14 cellular contexts compared by ENCODE assay signal in genomic region chr17:35297666-35298065, GRCh38.
"Had no signal": no experiment of that assay in that cellular context is flagged by ENCODE, and none has a peak within 500 bp of the region (broad histone marks: within the 10 kb centered on the region; RNA-seq: fewer than 3 reads in every experiment).

No MANE protein-coding gene starts in this region.

- H3K4me1 ChIP-seq: gastrocnemius medialis, heart right ventricle had no signal

- H3K4me2 ChIP-seq: smooth muscle cell had no signal

- ATAC-seq: gastrocnemius medialis, heart right ventricle, pancreas, right cardiac atrium had no signal

- DNase-seq: erythroblast; gastrocnemius medialis; heart right ventricle; hypothalamus; kidney glomerular epithelial cell; mesendoderm; naive B cell; occipital lobe; pancreas; right cardiac atrium; stimulated activated CD4-positive, alpha-beta T cell treated with anti-CD3 and anti-CD28 coated beads, Interleukin-2, amount 100 ng/mL, for 48 hours; stimulated activated naive CD4-positive, alpha-beta T cell treated with Interleukin-2 at 50 U/mL for 16 hours; trophoblast cell had no signal

- H3K36me3 ChIP-seq: gastrocnemius medialis, heart right ventricle, pancreas had no signal

- H3K27ac ChIP-seq: gastrocnemius medialis, heart right ventricle had no signal

- H3K4me3 ChIP-seq: gastrocnemius medialis, heart right ventricle, pancreas, smooth muscle cell had no signal

- H3K27me3 ChIP-seq: gastrocnemius medialis, pancreas had no signal

- H3K9me3 ChIP-seq: gastrocnemius medialis, pancreas had no signal
